Comparison of ENCODE assay signal across 8 cellular contexts in genomic region chr17:57948555-57949420, GRCh38. TPM values are rescaled to one million over a fixed set of nuclear protein-coding genes. Genes with fewer than 3 reads are reported as not detected.
DNase-seq lines count a peak whose midpoint lies in the region; ATAC-seq, FAIRE-seq and TF ChIP-seq lines count a peak whose summit lies in the region.

No MANE protein-coding gene starts in this region.

- POLR2A ChIA-PET in H1 (lab: Charles Lee; ENCODE audit: partially characterized antibody), result interaction anchor here (0.6 to 4.3 kb wide), 10 partner anchors 9 to 408 kb away, joined by 3 to 26 read pairs (median 4); no protein-coding TSS in a partner anchor

- no peak for TF ChIP-seq EP300 in H1 (IDR thresholded peaks at IDR 0.05; ENCODE audit: borderline replicate concordance in 1 of 2, low read depth in 2 of 2, low read length in 2 of 2)

- peak overlapping the region; percentile 0; the same call in 1 of the 2 replicates for H3K18ac ChIP-seq in H1 (ENCODE audit: extremely low read depth, low read length)

- no peak overlapping the region for H3K14ac ChIP-seq in H1 (ENCODE audit: insufficient read length)

- ATAC-seq in HG03432 (IDR thresholded peaks at IDR 0.05; ENCODE audit: unreplicated experiment) (no peak), HG03045 (IDR thresholded peaks at IDR 0.05; ENCODE audit: unreplicated experiment) (no peak)

- no peak for TF ChIP-seq POLR2A in H1 (IDR thresholded peaks at IDR 0.05; ENCODE audit: control extremely low read depth in 1 of 2, low read depth in 2 of 2, low read length in 2 of 2)

- no peak overlapping the region for H3K56ac ChIP-seq in H1 (replicated peaks; ENCODE audit: insufficient read length, low read depth, low read length)

- TF ChIP-seq CTCF in H1 (IDR thresholded peaks at IDR 0.05; ENCODE audit: control extremely low read depth in 1 of 3, insufficient read depth in 1 of 3, low read depth in 1 of 3, low read length in 3 of 3) (no peak), nephron (IDR thresholded peaks at IDR 0.05; ENCODE audit: unreplicated experiment in 3 of 3) (no peak)

- H3K4me1 ChIP-seq in GM23248 (ENCODE audit: insufficient read depth) (peaks cover 78% of the 10 kb centered on the region), H1 (replicated peaks in 1 of 4; ENCODE audit: control insufficient read depth in 3 of 4, insufficient read depth in 4 of 4, low read length in 3 of 4) (peaks cover 7 to 13% (median 9%) of the 10 kb centered on the region in 4 experiments)

- H3K79me1 ChIP-seq in H1 (ENCODE audit: low read depth, low read length), result no peaks in the 10 kb centered on the region; the same call in none of the 2 replicates

- H2BK12ac ChIP-seq in H1 (ENCODE audit: low read depth, low read length), result peak overlapping the region; percentile 32

- CTCF ChIA-PET in H1 (lab: Charles Lee; ENCODE audit: partially characterized antibody), result interaction anchor here (0.7 to 13.5 kb wide), 17 partner anchors 9 to 165 kb away, joined by 3 to 162 read pairs (median 4); no protein-coding TSS in a partner anchor

- H2BK5ac ChIP-seq in H1 (ENCODE audit: low read depth, low read length), result peak overlapping the region; percentile 18; the same call in 1 of the 2 replicates

- H3K4me3 ChIP-seq in GM23248, result peak overlapping the region; percentile 49
- H3K4me3 ChIP-seq in H1 (ENCODE audit: extremely low read depth in 1 of 4, insufficient read depth in 2 of 4, low read depth in 3 of 4, low read length in 4 of 4), result no peak overlapping the region

- H2AK5ac ChIP-seq in H1 (ENCODE audit: low read depth, low read length), result no peak overlapping the region

- H3K36me3 Mint-ChIP-seq in nephron (ENCODE audit: low read depth), result no peaks in the 10 kb centered on the region

- H4K91ac ChIP-seq in H1 (replicated peaks; ENCODE audit: insufficient read length, low read length), result peak overlapping the region; percentile 29

- 14 to 18% methylated on average over 5 of the region's 5 CpGs for WGBS in GM23248 (ENCODE audit: low coverage in 1 of 2, low lambda C conversion rate in 2 of 2, missing lambda C conversion rate in 2 of 2), 2 experiments
- WGBS in H1 (ENCODE audit: extremely low coverage in 1 of 2, insufficient coverage in 1 of 2, insufficient read length in 1 of 2, insufficient replicate concordance in 2 of 2, low coverage in 1 of 2, low lambda C conversion rate in 2 of 2, missing lambda C conversion rate in 1 of 2), 2 experiments, result 89% methylated on average over 5 of the region's 5 CpGs; no CpG with 5 or more reads in 1 of the 2 experiments

- no peaks in the 10 kb centered on the region for H3K23me2 ChIP-seq in H1 (ENCODE audit: low read depth, low read length)

- no peak overlapping the region for H2BK15ac ChIP-seq in H1 (ENCODE audit: low read length)

- no peaks in the 10 kb centered on the region for H3K9me3 Mint-ChIP-seq in nephron

- H3K36me3 ChIP-seq in GM23248 (ENCODE audit: low read depth), result no peaks in the 10 kb centered on the region
- H3K36me3 ChIP-seq in H1 (ENCODE audit: control insufficient read depth in 2 of 4, insufficient read depth in 4 of 4, low read length in 3 of 4), result no peaks in the 10 kb centered on the region

- H3K9me2 ChIP-seq in GM23248 (ENCODE audit: insufficient read depth), result no peaks in the 10 kb centered on the region

- H3K27me3 ChIP-seq in GM23248 (replicated peaks; ENCODE audit: insufficient read depth) (no peaks in the 10 kb centered on the region), H1 (replicated peaks in 1 of 4; ENCODE audit: control insufficient read depth in 3 of 4, extremely low read depth in 1 of 4, insufficient read depth in 3 of 4, low read length in 3 of 4) (peaks cover 0 to 8% (median 4%) of the 10 kb centered on the region in 4 experiments; a peak in 5 of 7 replicates)

- H3K23ac ChIP-seq in H1 (ENCODE audit: insufficient read length), result no peak overlapping the region

- peak overlapping the region; percentile 99 for H3K4me2 ChIP-seq in GM23248 (ENCODE audit: unreplicated experiment)
- H3K4me2 ChIP-seq in H1 (ENCODE audit: insufficient read depth in 1 of 2, low read depth in 2 of 2, low read length in 2 of 2), result no peak overlapping the region

- no peak for FAIRE-seq in H1 (lab: Jason Lieb, UNC)

- in situ Hi-C loops in GM23248 (cut with MboI), result no loop called here

- peak overlapping the region; percentile 36 for H3K9ac ChIP-seq in GM23248
- no peak overlapping the region for H3K9ac ChIP-seq in H1 (replicated peaks in 1 of 4; ENCODE audit: extremely low read depth in 1 of 4, low read depth in 3 of 4, low read length in 3 of 4)

- peak overlapping the region; percentile 79 for H3K27ac ChIP-seq in GM23248
- H3K27ac ChIP-seq in H1 (ENCODE audit: low read depth, low read length), result peak overlapping the region; percentile 31; the same call in 1 of the 2 replicates

- H3K4ac ChIP-seq in H1 (replicated peaks; ENCODE audit: insufficient read length, low read depth, low read length), result no peak overlapping the region

- no peaks in the 10 kb centered on the region for H4K20me1 ChIP-seq in GM23248 (ENCODE audit: insufficient read depth)
- H4K20me1 ChIP-seq in H1 (replicated peaks in 1 of 2; ENCODE audit: control insufficient read depth in 1 of 2, insufficient read depth in 2 of 2, low read length in 2 of 2), result no peaks in the 10 kb centered on the region

- H2BK20ac ChIP-seq in H1 (ENCODE audit: low read length), result peak overlapping the region; percentile 51; the same call in 1 of the 2 replicates

- H2AFZ ChIP-seq in GM23248, result no peak overlapping the region; the same call in 1 of the 2 replicates
- no peak overlapping the region for H2AFZ ChIP-seq in H1 (ENCODE audit: low read length)

- H3K4me3 Mint-ChIP-seq in nephron, result peak overlapping the region in 2 of 3 experiments; percentile 4 to 37

- no peak overlapping the region for H2BK120ac ChIP-seq in H1 (replicated peaks; ENCODE audit: low read depth, low read length)

- H4K5ac ChIP-seq in H1 (ENCODE audit: insufficient read length, low read depth, low read length), result no peak overlapping the region

- no peak overlapping the region for H4K8ac ChIP-seq in H1 (ENCODE audit: extremely low read depth, insufficient read depth, low read length)

- peaks cover 74% of the 10 kb centered on the region for H3F3A ChIP-seq in GM23248 (ENCODE audit: insufficient read depth)

- DNase-seq in GM23248 (peak; percentile 96), H1 (ENCODE audit: low read depth in 1 of 2, low spot score in 2 of 2) (no peak), NCI-H526 treated with DMSO at 0.1 percent for 48 hours (lab: John Stamatoyannopoulos, UW) (no peak), mesenteric fat pad (ENCODE audit: low spot score) (no peak)

- H3K9me3 ChIP-seq in GM23248 (ENCODE audit: low read depth) (no peaks in the 10 kb centered on the region), H1 (ENCODE audit: insufficient read depth in 2 of 2, low read depth in 1 of 2, low read length in 1 of 2) (no peaks in the 10 kb centered on the region)

- peaks cover 72% of the 10 kb centered on the region for H3K4me1 Mint-ChIP-seq in nephron

- H3K27ac Mint-ChIP-seq in nephron, result peak overlapping the region; percentile 45 to 90 (median 79)

- no peaks in the 10 kb centered on the region for H3K27me3 Mint-ChIP-seq in nephron (ENCODE audit: low read depth)

- H3K79me2 ChIP-seq in GM23248 (ENCODE audit: insufficient read depth), result peaks cover 64% of the 10 kb centered on the region
- H3K79me2 ChIP-seq in H1 (ENCODE audit: control insufficient read depth in 1 of 2, insufficient read depth in 2 of 2, low read length in 2 of 2), result no peaks in the 10 kb centered on the region

- TF ChIP-seq RAD21 in H1 (IDR thresholded peaks at IDR 0.05 in 1 of 2, conservative IDR thresholded peaks at IDR 0.05 in 1 of 2; ENCODE audit: low read depth in 2 of 2, low read length in 2 of 2), result no peak; a peak in 1 of 4 replicates

RNA-seq across cellular contexts. Expression of gene CUEDC1, which starts 6.4 kb away (rescaled TPM):
- 11.1 and 18.8 TPM in 2 replicates for total RNA-seq in GM23248 (2014; rRNA removed; shearing (Covaris generic))
- polyA plus RNA-seq in GM23248 (2016; fragmentation: Nextera tagmentation; extraction: Ambion mirVana) (13.6 and 15.5 TPM in 2 replicates), H1 (2011; rRNA removed) (4.0 and 6.7 TPM in 2 replicates)
- 47.2 TPM for polyA plus RNA-seq in PFSK-1 (2012; ENCODE audit: insufficient read length, low read depth)
- total RNA-seq in H1 (2021; fragmentation: NEBNext Ultra II Directional; extraction: Animal tissue kit (Norgen Biotek cat#: 25700)), result 7.8 and 10.7 TPM in 2 replicates
- polyA plus RNA-seq in H1 (2011; cell fraction: cytosol; rRNA removed), result 5.2 TPM
- polyA plus RNA-seq in H1 (2011; cell fraction: nucleus; rRNA removed), result 12.0 TPM
- 3.4 to 9.6 TPM (median 7.3 TPM) in 4 replicates for polyA plus RNA-seq in H1 (2012, experiment 1 of 2)
- polyA plus RNA-seq in H1 (2012, experiment 2 of 2), result 4.9 TPM
- 5.8 TPM for polyA plus RNA-seq in H1 (2013, experiment 1 of 2)
- polyA plus RNA-seq in H1 (2013, experiment 2 of 2), result 5.8 TPM
- polyA minus RNA-seq in H1 (2011; rRNA and poly(A)+ RNA removed), result 4.1 and 5.1 TPM in 2 replicates
- 2.2 TPM for polyA minus RNA-seq in H1 (2011; cell fraction: cytosol; rRNA and poly(A)+ RNA removed)
- polyA minus RNA-seq in H1 (2011; cell fraction: nucleus; rRNA and poly(A)+ RNA removed), result 4.1 TPM
- total RNA-seq in mesenteric fat pad, result 34.1 TPM

RNA-seq across cellular contexts. Expression of gene VEZF1, which starts 39.3 kb away (rescaled TPM):
- total RNA-seq in GM23248 (2014; rRNA removed; shearing (Covaris generic)), result 45.5 and 51.9 TPM in 2 replicates
- polyA plus RNA-seq in GM23248 (2016; fragmentation: Nextera tagmentation; extraction: Ambion mirVana), result 30.5 and 32.2 TPM in 2 replicates
- 22.0 TPM for polyA plus RNA-seq in PFSK-1 (2012; ENCODE audit: insufficient read length, low read depth)
- total RNA-seq in H1 (2021; fragmentation: NEBNext Ultra II Directional; extraction: Animal tissue kit (Norgen Biotek cat#: 25700)), result 56.7 and 61.9 TPM in 2 replicates
- polyA plus RNA-seq in H1 (2011; rRNA removed), result 21.5 and 28.9 TPM in 2 replicates
- 25.3 TPM for polyA plus RNA-seq in H1 (2011; cell fraction: cytosol; rRNA removed)
- polyA plus RNA-seq in H1 (2011; cell fraction: nucleus; rRNA removed), result 29.8 TPM
- 33.3 to 43.5 TPM (median 39.8 TPM) in 4 replicates for polyA plus RNA-seq in H1 (2012, experiment 1 of 2)
- polyA plus RNA-seq in H1 (2012, experiment 2 of 2), result 5.7 TPM
- 39.2 TPM for polyA plus RNA-seq in H1 (2013, experiment 1 of 2)
- 38.4 TPM for polyA plus RNA-seq in H1 (2013, experiment 2 of 2)
- 81.4 and 108 TPM in 2 replicates for polyA minus RNA-seq in H1 (2011; rRNA and poly(A)+ RNA removed)
- polyA minus RNA-seq in H1 (2011; cell fraction: cytosol; rRNA and poly(A)+ RNA removed), result 35.6 TPM
- 51.1 TPM for polyA minus RNA-seq in H1 (2011; cell fraction: nucleus; rRNA and poly(A)+ RNA removed)
- 42.7 TPM for total RNA-seq in mesenteric fat pad

RNA-seq across cellular contexts. Expression of gene SRSF1, which starts 58.3 kb away (rescaled TPM):
- total RNA-seq in GM23248 (2014; rRNA removed; shearing (Covaris generic)), result 204 and 228 TPM in 2 replicates
- polyA plus RNA-seq in GM23248 (2016; fragmentation: Nextera tagmentation; extraction: Ambion mirVana) (125 and 130 TPM in 2 replicates), H1 (2011; rRNA removed) (149 and 300 TPM in 2 replicates)
- polyA plus RNA-seq in PFSK-1 (2012; ENCODE audit: insufficient read length, low read depth), result 203 TPM
- total RNA-seq in H1 (2021; fragmentation: NEBNext Ultra II Directional; extraction: Animal tissue kit (Norgen Biotek cat#: 25700)), result 429 and 433 TPM in 2 replicates
- polyA plus RNA-seq in H1 (2011; cell fraction: cytosol; rRNA removed), result 280 TPM
- 773 TPM for polyA plus RNA-seq in H1 (2011; cell fraction: nucleus; rRNA removed)
- 330 to 434 TPM (median 366 TPM) in 4 replicates for polyA plus RNA-seq in H1 (2012, experiment 1 of 2)
- 60.0 TPM for polyA plus RNA-seq in H1 (2012, experiment 2 of 2)
- 237 TPM for polyA plus RNA-seq in H1 (2013, experiment 1 of 2)
- polyA plus RNA-seq in H1 (2013, experiment 2 of 2), result 241 TPM
- 349 and 397 TPM in 2 replicates for polyA minus RNA-seq in H1 (2011; rRNA and poly(A)+ RNA removed)
- 389 TPM for polyA minus RNA-seq in H1 (2011; cell fraction: cytosol; rRNA and poly(A)+ RNA removed)
- 594 TPM for polyA minus RNA-seq in H1 (2011; cell fraction: nucleus; rRNA and poly(A)+ RNA removed)
- total RNA-seq in mesenteric fat pad, result 167 TPM
